In the genomic region with DNA sequence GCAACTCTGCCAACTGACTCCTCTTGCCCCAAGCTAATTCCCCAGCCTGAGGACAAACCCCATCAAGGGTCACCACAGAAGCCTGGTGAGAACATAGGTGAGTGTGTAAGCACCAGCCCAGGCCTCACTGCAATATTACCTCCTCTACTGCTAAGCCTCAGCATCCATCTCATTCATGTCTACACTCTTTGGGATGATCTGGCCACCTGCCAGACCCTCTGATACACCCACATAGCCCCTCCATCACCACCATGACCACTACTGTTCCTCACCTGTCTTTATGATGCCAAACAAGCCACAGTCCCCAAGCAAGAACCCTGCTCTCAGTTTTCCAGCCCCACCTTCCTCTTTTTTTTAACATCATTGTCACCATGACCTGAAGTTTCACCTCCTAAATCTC, we compare ENCODE assay signal across 2 cellular contexts.
TF ChIP-seq lines count a peak whose summit lies in the region.

No MANE protein-coding gene starts in this region.

TF ChIP-seq in IMR-90, 13 proteins besides CTCF, POLR2A, EP300 and RAD21:
- TF ChIP-seq CEBPB (IDR thresholded peaks at IDR 0.05; ENCODE audit: low read depth, low read length) (no peak), MAFK (IDR thresholded peaks at IDR 0.05; ENCODE audit: low read depth, low read length) (no peak), MXI1 (IDR thresholded peaks at IDR 0.05; ENCODE audit: borderline replicate concordance, low read depth, low read length) (no peak), FOS (IDR thresholded peaks at IDR 0.05; ENCODE audit: low read depth, low read length) (no peak), RCOR1 (IDR thresholded peaks at IDR 0.05; ENCODE audit: insufficient replicate concordance, low read length) (no peak), BHLHE40 (IDR thresholded peaks at IDR 0.05; ENCODE audit: low read depth, low read length) (no peak), RFX5 (IDR thresholded peaks at IDR 0.05; ENCODE audit: low read depth, low read length) (no peak), MAZ (IDR thresholded peaks at IDR 0.05; ENCODE audit: borderline replicate concordance, low read depth, low read length) (no peak), SMC3 (IDR thresholded peaks at IDR 0.05; ENCODE audit: low read depth, low read length) (no peak), NFE2L2 (IDR thresholded peaks at IDR 0.05; ENCODE audit: low read depth, low read length) (no peak)
- TF ChIP-seq, protein P1, sequence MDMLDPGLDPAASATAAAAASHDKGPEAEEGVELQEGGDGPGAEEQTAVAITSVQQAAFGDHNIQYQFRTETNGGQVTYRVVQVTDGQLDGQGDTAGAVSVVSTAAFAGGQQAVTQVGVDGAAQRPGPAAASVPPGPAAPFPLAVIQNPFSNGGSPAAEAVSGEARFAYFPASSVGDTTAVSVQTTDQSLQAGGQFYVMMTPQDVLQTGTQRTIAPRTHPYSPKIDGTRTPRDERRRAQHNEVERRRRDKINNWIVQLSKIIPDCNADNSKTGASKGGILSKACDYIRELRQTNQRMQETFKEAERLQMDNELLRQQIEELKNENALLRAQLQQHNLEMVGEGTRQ (IDR thresholded peaks at IDR 0.05; ENCODE audit: low read depth, low read length), result no peak
- TF ChIP-seq, protein P2, sequence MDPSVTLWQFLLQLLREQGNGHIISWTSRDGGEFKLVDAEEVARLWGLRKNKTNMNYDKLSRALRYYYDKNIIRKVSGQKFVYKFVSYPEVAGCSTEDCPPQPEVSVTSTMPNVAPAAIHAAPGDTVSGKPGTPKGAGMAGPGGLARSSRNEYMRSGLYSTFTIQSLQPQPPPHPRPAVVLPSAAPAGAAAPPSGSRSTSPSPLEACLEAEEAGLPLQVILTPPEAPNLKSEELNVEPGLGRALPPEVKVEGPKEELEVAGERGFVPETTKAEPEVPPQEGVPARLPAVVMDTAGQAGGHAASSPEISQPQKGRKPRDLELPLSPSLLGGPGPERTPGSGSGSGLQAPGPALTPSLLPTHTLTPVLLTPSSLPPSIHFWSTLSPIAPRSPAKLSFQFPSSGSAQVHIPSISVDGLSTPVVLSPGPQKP (IDR thresholded peaks at IDR 0.05; ENCODE audit: borderline replicate concordance, low read depth, low read length), result no peak

TF ChIP-seq in K562, 482 proteins besides CTCF, POLR2A, EP300 and RAD21:
- TF ChIP-seq, protein P3, sequence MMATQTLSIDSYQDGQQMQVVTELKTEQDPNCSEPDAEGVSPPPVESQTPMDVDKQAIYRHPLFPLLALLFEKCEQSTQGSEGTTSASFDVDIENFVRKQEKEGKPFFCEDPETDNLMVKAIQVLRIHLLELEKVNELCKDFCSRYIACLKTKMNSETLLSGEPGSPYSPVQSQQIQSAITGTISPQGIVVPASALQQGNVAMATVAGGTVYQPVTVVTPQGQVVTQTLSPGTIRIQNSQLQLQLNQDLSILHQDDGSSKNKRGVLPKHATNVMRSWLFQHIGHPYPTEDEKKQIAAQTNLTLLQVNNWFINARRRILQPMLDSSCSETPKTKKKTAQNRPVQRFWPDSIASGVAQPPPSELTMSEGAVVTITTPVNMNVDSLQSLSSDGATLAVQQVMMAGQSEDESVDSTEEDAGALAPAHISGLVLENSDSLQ (IDR thresholded peaks at IDR 0.05), result no peak
- TF ChIP-seq NFIC (IDR thresholded peaks at IDR 0.05) (peak; percentile 90), TSC22D4 (tag; IDR thresholded peaks at IDR 0.05) (no peak), SPI1 (IDR thresholded peaks at IDR 0.05; ENCODE audit: borderline replicate concordance, low read depth, low read length) (0 out of 2 replicates have a peak, but pooled peaks have one; percentile 16)
